11 cellular contexts compared by ENCODE assay signal in genomic region chr18:58222439-58223125, GRCh38.
DNase-seq lines count a peak whose midpoint lies in the region; ATAC-seq, FAIRE-seq and TF ChIP-seq lines count a peak whose summit lies in the region.
"Had no signal": no experiment of that assay in that cellular context is flagged by ENCODE, and none has a peak within 500 bp of the region (broad histone marks: within the 10 kb centered on the region; RNA-seq: fewer than 3 reads in every experiment).

No MANE protein-coding gene starts in this region.

- ATAC-seq in stimulated activated naive B cell treated with anti-CD40 and anti-IgM and Interleukin-4, amounts not matched to agents 10 μg/mL and 1 μg/mL and 100 μg/mL, for 72 hours (replicated peaks), result no peak
- no peak for ATAC-seq in naive thymus-derived CD4-positive, alpha-beta T cell
- no peak for ATAC-seq in HG03432 (IDR thresholded peaks at IDR 0.05; ENCODE audit: unreplicated experiment)

- peak overlapping the region; percentile 70 for H3K27ac Mint-ChIP-seq in stimulated activated naive B cell treated with anti-CD40 and anti-IgM and Interleukin-4, amounts not matched to agents 10 μg/mL and 1 μg/mL and 100 μg/mL, for 72 hours
- no peak overlapping the region for H3K27ac Mint-ChIP-seq in naive thymus-derived CD4-positive, alpha-beta T cell

- intact Hi-C loops in kidney (cut with DNase I), result no loop called here
- intact Hi-C loops in naive thymus-derived CD4-positive, alpha-beta T cell (cut with micrococcal nuclease), result no loop called here

- H3K4me1 Mint-ChIP-seq in stimulated activated naive B cell treated with anti-CD40 and anti-IgM and Interleukin-4, amounts not matched to agents 10 μg/mL and 1 μg/mL and 100 μg/mL, for 72 hours, result peaks cover 36 to 53% of the 10 kb centered on the region in 2 donors
- H3K4me1 Mint-ChIP-seq in naive thymus-derived CD4-positive, alpha-beta T cell, result peaks cover 0 to 2% (median 0%) of the 10 kb centered on the region in 7 donors

- H3K36me3 Mint-ChIP-seq in stimulated activated naive B cell treated with anti-CD40 and anti-IgM and Interleukin-4, amounts not matched to agents 10 μg/mL and 1 μg/mL and 100 μg/mL, for 72 hours, result peaks cover 0 to 3% of the 10 kb centered on the region in 2 donors
- H3K36me3 Mint-ChIP-seq in naive thymus-derived CD4-positive, alpha-beta T cell, result no peaks in the 10 kb centered on the region

- H3K9me3 ChIP-seq in kidney (ENCODE audit: control insufficient read depth in 1 of 2, low read length in 2 of 2), result no peaks in the 10 kb centered on the region
- H3K9me3 ChIP-seq in naive thymus-derived CD4-positive, alpha-beta T cell (ENCODE audit: control insufficient read depth in 2 of 3, low read length in 3 of 3), result no peaks in the 10 kb centered on the region

- in situ Hi-C loops in astrocyte of the cerebellum (cut with HindIII; ENCODE audit: low sequenced_read_pairs), result no loop called here

- peak overlapping the region; percentile 34 for H3K4me3 ChIP-seq in HFF-Myc (replicated peaks; ENCODE audit: low read depth, low read length)
- peak overlapping the region; percentile 43 for H3K4me3 ChIP-seq in astrocyte of the cerebellum (ENCODE audit: low read depth, low read length)
- peak overlapping the region in 1 of 2 donors; percentile 51 for H3K4me3 ChIP-seq in kidney (ENCODE audit: low read length in 2 of 2)
- H3K4me3 ChIP-seq in naive thymus-derived CD4-positive, alpha-beta T cell (ENCODE audit: low read length), result no peak overlapping the region

- peaks cover 30 to 72% of the 10 kb centered on the region in 2 donors for H3K4me1 ChIP-seq in kidney (ENCODE audit: control insufficient read depth in 1 of 2, insufficient read depth in 1 of 2, low read depth in 1 of 2, low read length in 2 of 2)
- no peaks in the 10 kb centered on the region for H3K4me1 ChIP-seq in naive thymus-derived CD4-positive, alpha-beta T cell (ENCODE audit: control insufficient read depth in 2 of 2, insufficient read depth in 2 of 2, low read length in 2 of 2)

- POLR2A ChIA-PET in naive thymus-derived CD4-positive, alpha-beta T cell (lab: Charles Lee), result no interaction called here

- TF ChIP-seq CTCF in HFF-Myc (IDR thresholded peaks at IDR 0.05; ENCODE audit: low read depth, low read length, missing control alignments), result no peak
- TF ChIP-seq CTCF in astrocyte of the cerebellum (IDR thresholded peaks at IDR 0.05; ENCODE audit: low read depth, low read length, missing control alignments), result no peak
- TF ChIP-seq CTCF in kidney (IDR thresholded peaks at IDR 0.05; ENCODE audit: borderline replicate concordance, extremely low read depth, insufficient read depth), result no peak

- no peaks in the 10 kb centered on the region for H3K27me3 ChIP-seq in naive thymus-derived CD4-positive, alpha-beta T cell (ENCODE audit: control insufficient read depth in 2 of 2, insufficient read depth in 2 of 2, low read length in 2 of 2)

- no peak for FAIRE-seq in kidney (lab: Jason Lieb, UNC)
- FAIRE-seq: G401.6 had no signal

- DNase-seq in HFF-Myc (ENCODE audit: extremely low read depth, low read depth) (no peak), astrocyte of the cerebellum (ENCODE audit: low read depth) (no peak), kidney (no peak), HuH-7 (ENCODE audit: low spot score) (no peak), ecto neural progenitor cell (ENCODE audit: low spot score) (no peak)
- no peak for DNase-seq in stimulated activated naive B cell treated with anti-CD40 and anti-IgM and Interleukin-4, amounts not matched to agents 10 μg/mL and 1 μg/mL and 100 μg/mL, for 72 hours
- no peak for DNase-seq in naive thymus-derived CD4-positive, alpha-beta T cell
- DNase-seq: activated effector memory CD4-positive, alpha-beta T cell treated with anti-CD3 and anti-CD28 coated beads, Interleukin-2, amount 50 U/mL, for 16 hours; Kasumi-1 had no signal

- H3K9me3 Mint-ChIP-seq in stimulated activated naive B cell treated with anti-CD40 and anti-IgM and Interleukin-4, amounts not matched to agents 10 μg/mL and 1 μg/mL and 100 μg/mL, for 72 hours, result no peaks in the 10 kb centered on the region
- no peaks in the 10 kb centered on the region for H3K9me3 Mint-ChIP-seq in naive thymus-derived CD4-positive, alpha-beta T cell

- H3K9ac ChIP-seq in kidney (ENCODE audit: low read length in 2 of 2), result peak overlapping the region in 1 of 2 donors; percentile 62

- H3K4me3 Mint-ChIP-seq in stimulated activated naive B cell treated with anti-CD40 and anti-IgM and Interleukin-4, amounts not matched to agents 10 μg/mL and 1 μg/mL and 100 μg/mL, for 72 hours, result peak overlapping the region in 1 of 2 donors; percentile 62
- no peak overlapping the region for H3K4me3 Mint-ChIP-seq in naive thymus-derived CD4-positive, alpha-beta T cell

- no peaks in the 10 kb centered on the region for H3K27me3 Mint-ChIP-seq in stimulated activated naive B cell treated with anti-CD40 and anti-IgM and Interleukin-4, amounts not matched to agents 10 μg/mL and 1 μg/mL and 100 μg/mL, for 72 hours
- peaks cover 0 to 7% (median 5%) of the 10 kb centered on the region in 5 donors for H3K27me3 Mint-ChIP-seq in naive thymus-derived CD4-positive, alpha-beta T cell

- no peaks in the 10 kb centered on the region for H3K36me3 ChIP-seq in kidney (ENCODE audit: control insufficient read depth in 1 of 2, insufficient read depth in 2 of 2, low read length in 2 of 2)
- no peaks in the 10 kb centered on the region for H3K36me3 ChIP-seq in naive thymus-derived CD4-positive, alpha-beta T cell (ENCODE audit: control insufficient read depth in 2 of 3, insufficient read depth in 3 of 3, low read length in 3 of 3)

- CTCF ChIA-PET in naive thymus-derived CD4-positive, alpha-beta T cell (lab: Charles Lee), result no interaction called here

- peak overlapping the region; percentile 81 to 97 for H3K27ac ChIP-seq in kidney (ENCODE audit: low read depth in 2 of 2, low read length in 2 of 2)
- H3K27ac ChIP-seq in naive thymus-derived CD4-positive, alpha-beta T cell (ENCODE audit: low read depth, low read length), result no peak overlapping the region
